In the genomic region with DNA sequence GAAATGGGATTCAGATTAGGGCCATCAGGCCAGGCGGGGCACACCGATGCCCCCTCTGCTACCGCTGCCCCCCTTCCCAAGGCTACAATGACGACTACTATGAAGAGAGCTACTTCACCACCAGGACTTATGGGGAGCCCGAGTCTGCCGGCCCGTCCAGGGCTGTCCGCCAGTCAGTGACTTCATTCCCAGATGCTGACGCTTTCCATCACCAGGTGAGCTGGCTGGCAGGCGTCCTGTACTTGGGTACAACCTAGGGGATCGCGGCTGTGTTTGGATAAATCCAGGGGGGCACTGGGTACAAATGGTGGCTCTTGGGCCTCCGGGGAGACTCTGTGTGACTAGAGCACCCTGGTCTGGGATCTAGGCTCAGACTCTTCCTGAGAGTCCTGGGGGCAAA, we compare ENCODE assay signal across 9 cellular contexts. TPM values are rescaled to one million over a fixed set of nuclear protein-coding genes. Genes with fewer than 3 reads are reported as not detected.
DNase-seq lines count a peak whose midpoint lies in the region; ATAC-seq and TF ChIP-seq lines count a peak whose summit lies in the region.
"Had no signal": no experiment of that assay in that cellular context is flagged by ENCODE, and none has a peak within 500 bp of the region (broad histone marks: within the 10 kb centered on the region; RNA-seq: fewer than 3 reads in every experiment).

No MANE protein-coding gene starts in this region.

- H3K4me3 Mint-ChIP-seq in activated naive CD8-positive, alpha-beta T cell treated with anti-CD3 and anti-CD28 coated beads, Interleukin-2, amount 10 ng/mL, durations not matched to agents 7 days and 5 days: peak overlapping the region; percentile 87
- peak overlapping the region; percentile 78 to 82 (median 79) for H3K4me3 Mint-ChIP-seq in immature natural killer cell

- H3K27me3 Mint-ChIP-seq in activated naive CD8-positive, alpha-beta T cell treated with anti-CD3 and anti-CD28 coated beads, Interleukin-2, amount 10 ng/mL, durations not matched to agents 7 days and 5 days: no peaks in the 10 kb centered on the region
- H3K27me3 Mint-ChIP-seq in immature natural killer cell (ENCODE audit: low read depth in 3 of 3): peaks cover 14 to 18% (median 17%) of the 10 kb centered on the region in 3 donors

- DNase-seq in NCI-H1092 treated with DMSO at 0.1 percent for 48 hours (lab: John Stamatoyannopoulos, UW): peak; percentile 8
- no peak for DNase-seq in NCI-H1092 (lab: John Stamatoyannopoulos, UW)
- no peak for DNase-seq in activated naive CD8-positive, alpha-beta T cell treated with anti-CD3 and anti-CD28 coated beads, Interleukin-2, amount 10 ng/mL, durations not matched to agents 7 days and 5 days
- no peak for DNase-seq in immature natural killer cell
- DNase-seq in substantia nigra (lab: John Stamatoyannopoulos, UW): peak in 1 of 49 donors; percentile 41
- no peak for DNase-seq in HEK293T (ENCODE audit: extremely low spot score)
- no peak for DNase-seq in inferior parietal cortex (ENCODE audit: extremely low spot score)
- no peak for DNase-seq in NK-92 treated with Interleukin-12 subunit alpha and Interleukin-12 subunit beta, amount 100 ng/mL, for 24 hours (lab: John Stamatoyannopoulos, UW)
- DNase-seq: KBM-7 had no signal

- ATAC-seq in activated naive CD8-positive, alpha-beta T cell treated with anti-CD3 and anti-CD28 coated beads, Interleukin-2, amount 10 ng/mL, durations not matched to agents 7 days and 5 days (ENCODE audit: low read depth): no peak

- H3K9me3 Mint-ChIP-seq in activated naive CD8-positive, alpha-beta T cell treated with anti-CD3 and anti-CD28 coated beads, Interleukin-2, amount 10 ng/mL, durations not matched to agents 7 days and 5 days: no peaks in the 10 kb centered on the region
- H3K9me3 Mint-ChIP-seq in immature natural killer cell: no peaks in the 10 kb centered on the region

- H3K27ac Mint-ChIP-seq in activated naive CD8-positive, alpha-beta T cell treated with anti-CD3 and anti-CD28 coated beads, Interleukin-2, amount 10 ng/mL, durations not matched to agents 7 days and 5 days: peak overlapping the region; percentile 90
- peak overlapping the region; percentile 87 to 95 (median 93) for H3K27ac Mint-ChIP-seq in immature natural killer cell

- CTCF ChIA-PET in HEK293T (lab: Yijun Ruan, JAX): no interaction called here

- POLR2A ChIA-PET in activated naive CD8-positive, alpha-beta T cell treated with anti-CD3 and anti-CD28 coated beads, Interleukin-2, amount 10 ng/mL, durations not matched to agents 7 days and 5 days (lab: Charles Lee): interaction anchor here (2.0 to 2.5 kb wide), 2 partner anchors 9 to 10 kb away, joined by 5 to 11 read pairs; no protein-coding TSS in a partner anchor
- POLR2A ChIA-PET in HEK293T (lab: Yijun Ruan, JAX): interaction anchor here (1.6 kb wide), 1 partner anchor 18 kb away, joined by 5 read pairs; the partner anchor contains the start of gene RPL10

- peak overlapping the region; percentile 79 for H3K27ac ChIP-seq in substantia nigra (ENCODE audit: low read depth, low read length, poor library complexity, severe bottlenecking)

- peaks cover 13% of the 10 kb centered on the region for H3K4me1 Mint-ChIP-seq in activated naive CD8-positive, alpha-beta T cell treated with anti-CD3 and anti-CD28 coated beads, Interleukin-2, amount 10 ng/mL, durations not matched to agents 7 days and 5 days
- peaks cover 22 to 29% of the 10 kb centered on the region in 2 donors for H3K4me1 Mint-ChIP-seq in immature natural killer cell

- H3K36me3 Mint-ChIP-seq in activated naive CD8-positive, alpha-beta T cell treated with anti-CD3 and anti-CD28 coated beads, Interleukin-2, amount 10 ng/mL, durations not matched to agents 7 days and 5 days: no peaks in the 10 kb centered on the region
- H3K36me3 Mint-ChIP-seq in immature natural killer cell: peaks cover 0 to 3% (median 3%) of the 10 kb centered on the region in 3 donors

TF ChIP-seq in HEK293T, 16 proteins besides CTCF, POLR2A, EP300 and RAD21:
- TF ChIP-seq ZNF384 (IDR thresholded peaks at IDR 0.05) (no peak), L3MBTL2 (conservative IDR thresholded peaks at IDR 0.05) (no peak), NFRKB (IDR thresholded peaks at IDR 0.05) (no peak), FOXM1 (IDR thresholded peaks at IDR 0.05; ENCODE audit: borderline replicate concordance) (no peak), CTBP1 (IDR thresholded peaks at IDR 0.05; ENCODE audit: borderline replicate concordance) (no peak), LEF1 (IDR thresholded peaks at IDR 0.05; ENCODE audit: borderline replicate concordance) (no peak), TARDBP (IDR thresholded peaks at IDR 0.05) (no peak), ARNT (IDR thresholded peaks at IDR 0.05) (no peak), FOXA1 (IDR thresholded peaks at IDR 0.05) (no peak), BHLHE40 (IDR thresholded peaks at IDR 0.05; ENCODE audit: borderline replicate concordance) (no peak), FOXK2 (IDR thresholded peaks at IDR 0.05) (no peak), ELF4 (IDR thresholded peaks at IDR 0.05) (no peak), SP1 (IDR thresholded peaks at IDR 0.05) (no peak), SUZ12 (IDR thresholded peaks at IDR 0.05) (no peak), HDGF (IDR thresholded peaks at IDR 0.05; ENCODE audit: borderline replicate concordance) (no peak)
- TF ChIP-seq, protein P1, sequence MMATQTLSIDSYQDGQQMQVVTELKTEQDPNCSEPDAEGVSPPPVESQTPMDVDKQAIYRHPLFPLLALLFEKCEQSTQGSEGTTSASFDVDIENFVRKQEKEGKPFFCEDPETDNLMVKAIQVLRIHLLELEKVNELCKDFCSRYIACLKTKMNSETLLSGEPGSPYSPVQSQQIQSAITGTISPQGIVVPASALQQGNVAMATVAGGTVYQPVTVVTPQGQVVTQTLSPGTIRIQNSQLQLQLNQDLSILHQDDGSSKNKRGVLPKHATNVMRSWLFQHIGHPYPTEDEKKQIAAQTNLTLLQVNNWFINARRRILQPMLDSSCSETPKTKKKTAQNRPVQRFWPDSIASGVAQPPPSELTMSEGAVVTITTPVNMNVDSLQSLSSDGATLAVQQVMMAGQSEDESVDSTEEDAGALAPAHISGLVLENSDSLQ (IDR thresholded peaks at IDR 0.05): no peak
TF ChIP-seq in HEK293T: peak in this region for 0.

RNA-seq across cellular contexts. Expression of gene EMD, which starts 1.1 kb away (rescaled TPM):
- 10 to 100 TPM; 66.1 to 68.1 TPM for total RNA-seq in activated naive CD8-positive, alpha-beta T cell treated with anti-CD3 and anti-CD28 coated beads, Interleukin-2, amount 10 ng/mL, durations not matched to agents 7 days and 5 days
- 10 to 100 TPM; 27.2 to 31.2 (median 28.9) TPM for polyA plus RNA-seq in immature natural killer cell

RNA-seq across cellular contexts. Expression of gene FLNA, which starts 5.7 kb away (rescaled TPM):
- total RNA-seq in activated naive CD8-positive, alpha-beta T cell treated with anti-CD3 and anti-CD28 coated beads, Interleukin-2, amount 10 ng/mL, durations not matched to agents 7 days and 5 days: 100 to 1,000 TPM; 985 to 994 TPM
- polyA plus RNA-seq in immature natural killer cell: 1,000 to 10,000 TPM in 1 of 3 donors, 100 to 1,000 TPM in 2; 135 to 1,231 (median 241) TPM

RNA-seq across cellular contexts. Expression of gene RPL10, which starts 18.0 kb away (rescaled TPM):
- 1,000 to 10,000 TPM; 2,867 to 2,975 TPM for total RNA-seq in activated naive CD8-positive, alpha-beta T cell treated with anti-CD3 and anti-CD28 coated beads, Interleukin-2, amount 10 ng/mL, durations not matched to agents 7 days and 5 days
- 1,000 to 10,000 TPM; 2,085 to 3,021 (median 2,819) TPM for polyA plus RNA-seq in immature natural killer cell

RNA-seq across cellular contexts. Expression of gene DNASE1L1, which starts 28.9 kb away (rescaled TPM):
- 10 to 100 TPM; 20.5 to 26.2 TPM for total RNA-seq in activated naive CD8-positive, alpha-beta T cell treated with anti-CD3 and anti-CD28 coated beads, Interleukin-2, amount 10 ng/mL, durations not matched to agents 7 days and 5 days
- 10 to 100 TPM; 14.1 to 21.1 (median 17.8) TPM for polyA plus RNA-seq in immature natural killer cell

RNA-seq across cellular contexts. Expression of gene TAFAZZIN, which starts 31.2 kb away (rescaled TPM):
- total RNA-seq in activated naive CD8-positive, alpha-beta T cell treated with anti-CD3 and anti-CD28 coated beads, Interleukin-2, amount 10 ng/mL, durations not matched to agents 7 days and 5 days: 10 to 100 TPM; 94.7 to 95.3 TPM
- 10 to 100 TPM; 24.9 to 39.2 (median 32.4) TPM for polyA plus RNA-seq in immature natural killer cell
